In the genomic region with DNA sequence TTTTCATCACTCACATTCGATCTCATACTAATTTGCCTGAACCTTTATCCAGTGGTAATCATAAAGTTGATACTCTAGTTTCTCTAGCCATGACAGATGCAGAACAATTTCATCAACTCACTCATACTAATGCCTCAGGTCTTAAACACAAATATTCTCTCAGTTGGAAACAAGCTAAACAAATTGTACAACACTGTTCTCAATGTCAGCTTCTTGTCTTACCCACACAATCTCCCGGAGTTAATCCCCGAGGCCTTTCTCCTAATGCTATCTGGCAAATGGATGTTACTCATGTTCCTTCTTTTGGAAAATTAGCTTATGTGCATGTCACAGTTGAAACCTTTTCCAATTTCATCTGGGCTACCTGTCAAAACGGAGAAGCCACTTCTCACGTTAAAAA, we compare ENCODE assay signal across 2 cellular contexts.
TF ChIP-seq lines count a peak whose summit lies in the region.

No MANE protein-coding gene starts in this region.

TF ChIP-seq in HepG2, 621 proteins besides CTCF, POLR2A, EP300 and RAD21:
- TF ChIP-seq, protein P1, sequence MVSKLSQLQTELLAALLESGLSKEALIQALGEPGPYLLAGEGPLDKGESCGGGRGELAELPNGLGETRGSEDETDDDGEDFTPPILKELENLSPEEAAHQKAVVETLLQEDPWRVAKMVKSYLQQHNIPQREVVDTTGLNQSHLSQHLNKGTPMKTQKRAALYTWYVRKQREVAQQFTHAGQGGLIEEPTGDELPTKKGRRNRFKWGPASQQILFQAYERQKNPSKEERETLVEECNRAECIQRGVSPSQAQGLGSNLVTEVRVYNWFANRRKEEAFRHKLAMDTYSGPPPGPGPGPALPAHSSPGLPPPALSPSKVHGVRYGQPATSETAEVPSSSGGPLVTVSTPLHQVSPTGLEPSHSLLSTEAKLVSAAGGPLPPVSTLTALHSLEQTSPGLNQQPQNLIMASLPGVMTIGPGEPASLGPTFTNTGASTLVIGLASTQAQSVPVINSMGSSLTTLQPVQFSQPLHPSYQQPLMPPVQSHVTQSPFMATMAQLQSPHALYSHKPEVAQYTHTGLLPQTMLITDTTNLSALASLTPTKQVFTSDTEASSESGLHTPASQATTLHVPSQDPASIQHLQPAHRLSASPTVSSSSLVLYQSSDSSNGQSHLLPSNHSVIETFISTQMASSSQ (IDR thresholded peaks at IDR 0.05; ENCODE audit: low read depth) = no peak
- TF ChIP-seq, protein P1 (CRISPR knock-in tag; IDR thresholded peaks at IDR 0.05; ENCODE audit: borderline replicate concordance) = 0 out of 2 replicates have a peak, but pooled peaks have one; percentile 23
- TF ChIP-seq MXD4 (CRISPR knock-in tag; IDR thresholded peaks at IDR 0.05) (0 out of 2 replicates have a peak, but pooled peaks have one; percentile 2), ZNF101 (CRISPR knock-in tag; IDR thresholded peaks at IDR 0.05; ENCODE audit: borderline replicate concordance, low read depth) (0 out of 2 replicates have a peak, but pooled peaks have one; percentile 58)
- TF ChIP-seq, protein P2, sequence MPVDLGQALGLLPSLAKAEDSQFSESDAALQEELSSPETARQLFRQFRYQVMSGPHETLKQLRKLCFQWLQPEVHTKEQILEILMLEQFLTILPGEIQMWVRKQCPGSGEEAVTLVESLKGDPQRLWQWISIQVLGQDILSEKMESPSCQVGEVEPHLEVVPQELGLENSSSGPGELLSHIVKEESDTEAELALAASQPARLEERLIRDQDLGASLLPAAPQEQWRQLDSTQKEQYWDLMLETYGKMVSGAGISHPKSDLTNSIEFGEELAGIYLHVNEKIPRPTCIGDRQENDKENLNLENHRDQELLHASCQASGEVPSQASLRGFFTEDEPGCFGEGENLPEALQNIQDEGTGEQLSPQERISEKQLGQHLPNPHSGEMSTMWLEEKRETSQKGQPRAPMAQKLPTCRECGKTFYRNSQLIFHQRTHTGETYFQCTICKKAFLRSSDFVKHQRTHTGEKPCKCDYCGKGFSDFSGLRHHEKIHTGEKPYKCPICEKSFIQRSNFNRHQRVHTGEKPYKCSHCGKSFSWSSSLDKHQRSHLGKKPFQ (CRISPR knock-in tag; IDR thresholded peaks at IDR 0.05; ENCODE audit: insufficient replicate concordance) = no peak
- TF ChIP-seq, protein P3, sequence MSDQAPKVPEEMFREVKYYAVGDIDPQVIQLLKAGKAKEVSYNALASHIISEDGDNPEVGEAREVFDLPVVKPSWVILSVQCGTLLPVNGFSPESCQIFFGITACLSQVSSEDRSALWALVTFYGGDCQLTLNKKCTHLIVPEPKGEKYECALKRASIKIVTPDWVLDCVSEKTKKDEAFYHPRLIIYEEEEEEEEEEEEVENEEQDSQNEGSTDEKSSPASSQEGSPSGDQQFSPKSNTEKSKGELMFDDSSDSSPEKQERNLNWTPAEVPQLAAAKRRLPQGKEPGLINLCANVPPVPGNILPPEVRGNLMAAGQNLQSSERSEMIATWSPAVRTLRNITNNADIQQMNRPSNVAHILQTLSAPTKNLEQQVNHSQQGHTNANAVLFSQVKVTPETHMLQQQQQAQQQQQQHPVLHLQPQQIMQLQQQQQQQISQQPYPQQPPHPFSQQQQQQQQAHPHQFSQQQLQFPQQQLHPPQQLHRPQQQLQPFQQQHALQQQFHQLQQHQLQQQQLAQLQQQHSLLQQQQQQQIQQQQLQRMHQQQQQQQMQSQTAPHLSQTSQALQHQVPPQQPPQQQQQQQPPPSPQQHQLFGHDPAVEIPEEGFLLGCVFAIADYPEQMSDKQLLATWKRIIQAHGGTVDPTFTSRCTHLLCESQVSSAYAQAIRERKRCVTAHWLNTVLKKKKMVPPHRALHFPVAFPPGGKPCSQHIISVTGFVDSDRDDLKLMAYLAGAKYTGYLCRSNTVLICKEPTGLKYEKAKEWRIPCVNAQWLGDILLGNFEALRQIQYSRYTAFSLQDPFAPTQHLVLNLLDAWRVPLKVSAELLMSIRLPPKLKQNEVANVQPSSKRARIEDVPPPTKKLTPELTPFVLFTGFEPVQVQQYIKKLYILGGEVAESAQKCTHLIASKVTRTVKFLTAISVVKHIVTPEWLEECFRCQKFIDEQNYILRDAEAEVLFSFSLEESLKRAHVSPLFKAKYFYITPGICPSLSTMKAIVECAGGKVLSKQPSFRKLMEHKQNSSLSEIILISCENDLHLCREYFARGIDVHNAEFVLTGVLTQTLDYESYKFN (CRISPR knock-in tag; conservative IDR thresholded peaks at IDR 0.05) = 0 out of 2 replicates have a peak, but pooled peaks have one; percentile 1

TF ChIP-seq in K562, 482 proteins besides CTCF, POLR2A, EP300 and RAD21:
- TF ChIP-seq RFX1 (IDR thresholded peaks at IDR 0.05) = no peak
- TF ChIP-seq FOS (IDR thresholded peaks at IDR 0.05; ENCODE audit: extremely low read depth, insufficient read length) = no peak
- TF ChIP-seq NUFIP1 (IDR thresholded peaks at IDR 0.05; ENCODE audit: partially characterized antibody) = no peak
- no peak for TF ChIP-seq HNRNPK (IDR thresholded peaks at IDR 0.05; ENCODE audit: low read depth, low read length, poor library complexity, severe bottlenecking)
- no peak for TF ChIP-seq MTA3 (IDR thresholded peaks at IDR 0.05; ENCODE audit: borderline replicate concordance)
- TF ChIP-seq, protein P4, sequence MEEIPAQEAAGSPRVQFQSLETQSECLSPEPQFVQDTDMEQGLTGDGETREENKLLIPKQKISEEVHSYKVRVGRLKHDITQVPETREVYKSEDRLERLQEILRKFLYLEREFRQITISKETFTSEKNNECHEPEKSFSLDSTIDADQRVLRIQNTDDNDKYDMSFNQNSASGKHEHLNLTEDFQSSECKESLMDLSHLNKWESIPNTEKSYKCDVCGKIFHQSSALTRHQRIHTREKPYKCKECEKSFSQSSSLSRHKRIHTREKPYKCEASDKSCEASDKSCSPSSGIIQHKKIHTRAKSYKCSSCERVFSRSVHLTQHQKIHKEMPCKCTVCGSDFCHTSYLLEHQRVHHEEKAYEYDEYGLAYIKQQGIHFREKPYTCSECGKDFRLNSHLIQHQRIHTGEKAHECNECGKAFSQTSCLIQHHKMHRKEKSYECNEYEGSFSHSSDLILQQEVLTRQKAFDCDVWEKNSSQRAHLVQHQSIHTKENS (CRISPR knock-in tag; IDR thresholded peaks at IDR 0.05) = no peak
- no peak for TF ChIP-seq GTF2F1 (IDR thresholded peaks at IDR 0.05; ENCODE audit: low read depth, low read length)
- TF ChIP-seq ILK (tag; IDR thresholded peaks at IDR 0.05; ENCODE audit: borderline replicate concordance, low read depth) = no peak
- TF ChIP-seq, protein P5, sequence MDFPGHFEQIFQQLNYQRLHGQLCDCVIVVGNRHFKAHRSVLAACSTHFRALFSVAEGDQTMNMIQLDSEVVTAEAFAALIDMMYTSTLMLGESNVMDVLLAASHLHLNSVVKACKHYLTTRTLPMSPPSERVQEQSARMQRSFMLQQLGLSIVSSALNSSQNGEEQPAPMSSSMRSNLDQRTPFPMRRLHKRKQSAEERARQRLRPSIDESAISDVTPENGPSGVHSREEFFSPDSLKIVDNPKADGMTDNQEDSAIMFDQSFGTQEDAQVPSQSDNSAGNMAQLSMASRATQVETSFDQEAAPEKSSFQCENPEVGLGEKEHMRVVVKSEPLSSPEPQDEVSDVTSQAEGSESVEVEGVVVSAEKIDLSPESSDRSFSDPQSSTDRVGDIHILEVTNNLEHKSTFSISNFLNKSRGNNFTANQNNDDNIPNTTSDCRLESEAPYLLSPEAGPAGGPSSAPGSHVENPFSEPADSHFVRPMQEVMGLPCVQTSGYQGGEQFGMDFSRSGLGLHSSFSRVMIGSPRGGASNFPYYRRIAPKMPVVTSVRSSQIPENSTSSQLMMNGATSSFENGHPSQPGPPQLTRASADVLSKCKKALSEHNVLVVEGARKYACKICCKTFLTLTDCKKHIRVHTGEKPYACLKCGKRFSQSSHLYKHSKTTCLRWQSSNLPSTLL (IDR thresholded peaks at IDR 0.05) = no peak
